ENCODE assay signal across 16 cellular contexts in genomic region chr1:228850141-228851100, GRCh38.
A peak's percentile ranks its signal among the peaks of the same experiment; 100 is the strongest.
DNase-seq lines count a peak whose midpoint lies in the region; ATAC-seq and TF ChIP-seq lines count a peak whose summit lies in the region.
"Had no signal": no experiment of that assay in that cellular context is flagged by ENCODE, and none has a peak within 500 bp of the region (broad histone marks: within the 10 kb centered on the region; RNA-seq: fewer than 3 reads in every experiment).

No MANE protein-coding gene starts in this region.

- H3K27ac Mint-ChIP-seq in Calu3 (ENCODE audit: unreplicated experiment), result peak overlapping the region; percentile 33
- H3K27ac Mint-ChIP-seq in dendritic cell treated with granulocyte-macrophage colony-stimulating factor and Interleukin-4, amounts not matched to agents 40 ng/mL and 50 ng/mL, for 4 days, result peak overlapping the region; percentile 82
- no peak overlapping the region for H3K27ac Mint-ChIP-seq in activated T-cell treated with anti-CD3 and anti-CD28 coated beads, Interleukin-2, amount 50 U/mL, for 24 hours
- H3K27ac Mint-ChIP-seq: activated T-helper 1 cell treated with anti-CD3 and anti-CD28 coated beads, Interleukin-12 subunit alpha, Interleukin-12 subunit beta, Interleukin-2, Interleukin-4 antibody, amounts not matched to agents 30 ng/mL and 10 ng/mL and 1 ng/mL, durations not matched to agents 14 hours and 24 hours and 36 hours; T-helper 1 cell treated with Interleukin-12 subunit alpha and Interleukin-12 subunit beta and Interleukin-4 antibody, amounts not matched to agents 30 μg/mL and 1 μg/mL, for 36 hours had no signal

- DNase-seq in Calu3 (no peak), NOMO-1 treated with dmso at 0.1 percent for 144 hours (lab: John Stamatoyannopoulos, UW; ENCODE audit: unreplicated experiment) (peak; percentile 22), pons (ENCODE audit: low spot score) (peak; percentile 35), EL (no peak)
- DNase-seq in NK-92 treated with Interleukin-12 subunit alpha and Interleukin-12 subunit beta, amount 100 ng/mL, for 24 hours (lab: John Stamatoyannopoulos, UW), result no peak
- no peak for DNase-seq in activated T-cell treated with anti-CD3 and anti-CD28 coated beads, Interleukin-2, amount 50 U/mL, for 24 hours
- DNase-seq: activated CD4-positive, alpha-beta T cell treated with anti-CD3 and anti-CD28 coated beads for 4 hours; amniotic stem cell; lower lobe of right lung; NCI-H1417 treated with DMSO at 0.1 percent for 48 hours; NCI-H226 had no signal

- ATAC-seq in GM19397 (IDR thresholded peaks at IDR 0.05; ENCODE audit: unreplicated experiment), result no peak
- ATAC-seq: K562, lower lobe of right lung had no signal

- H3K36me3 Mint-ChIP-seq in Calu3 (ENCODE audit: insufficient read depth, unreplicated experiment), result no peaks in the 10 kb centered on the region
- no peaks in the 10 kb centered on the region for H3K36me3 Mint-ChIP-seq in dendritic cell treated with granulocyte-macrophage colony-stimulating factor and Interleukin-4, amounts not matched to agents 40 ng/mL and 50 ng/mL, for 4 days (ENCODE audit: low read depth)
- no peaks in the 10 kb centered on the region for H3K36me3 Mint-ChIP-seq in activated T-cell treated with anti-CD3 and anti-CD28 coated beads, Interleukin-2, amount 50 U/mL, for 24 hours (ENCODE audit: low read depth)

- BruUV-seq in Calu3 (replicated peaks; lab: Mats Ljungman, UMichigan), result no TSS peak

- H3K4me1 Mint-ChIP-seq in Calu3 (ENCODE audit: low read depth, unreplicated experiment), result peaks cover 39% of the 10 kb centered on the region
- peaks cover 57% of the 10 kb centered on the region for H3K4me1 Mint-ChIP-seq in dendritic cell treated with granulocyte-macrophage colony-stimulating factor and Interleukin-4, amounts not matched to agents 40 ng/mL and 50 ng/mL, for 4 days (ENCODE audit: low read depth)
- H3K4me1 Mint-ChIP-seq in activated T-cell treated with anti-CD3 and anti-CD28 coated beads, Interleukin-2, amount 50 U/mL, for 24 hours (ENCODE audit: low read depth), result no peaks in the 10 kb centered on the region

- H3K9me3 Mint-ChIP-seq in Calu3 (ENCODE audit: low read depth, unreplicated experiment), result no peaks in the 10 kb centered on the region
- H3K9me3 Mint-ChIP-seq in dendritic cell treated with granulocyte-macrophage colony-stimulating factor and Interleukin-4, amounts not matched to agents 40 ng/mL and 50 ng/mL, for 4 days, result no peaks in the 10 kb centered on the region
- H3K9me3 Mint-ChIP-seq in activated T-cell treated with anti-CD3 and anti-CD28 coated beads, Interleukin-2, amount 50 U/mL, for 24 hours, result no peaks in the 10 kb centered on the region
- H3K9me3 Mint-ChIP-seq: activated T-helper 1 cell treated with anti-CD3 and anti-CD28 coated beads, Interleukin-12 subunit alpha, Interleukin-12 subunit beta, Interleukin-2, Interleukin-4 antibody, amounts not matched to agents 30 ng/mL and 10 ng/mL and 1 ng/mL, durations not matched to agents 14 hours and 24 hours and 36 hours; T-helper 1 cell treated with Interleukin-12 subunit alpha and Interleukin-12 subunit beta and Interleukin-4 antibody, amounts not matched to agents 30 μg/mL and 1 μg/mL, for 36 hours had no signal

- no peaks in the 10 kb centered on the region for H3K27me3 Mint-ChIP-seq in Calu3 (ENCODE audit: unreplicated experiment)
- no peaks in the 10 kb centered on the region for H3K27me3 Mint-ChIP-seq in dendritic cell treated with granulocyte-macrophage colony-stimulating factor and Interleukin-4, amounts not matched to agents 40 ng/mL and 50 ng/mL, for 4 days
- no peaks in the 10 kb centered on the region for H3K27me3 Mint-ChIP-seq in activated T-cell treated with anti-CD3 and anti-CD28 coated beads, Interleukin-2, amount 50 U/mL, for 24 hours

- CTCF ChIA-PET in Calu3 (lab: Charles Lee), result interaction anchor here (0.6 to 3.5 kb wide), 3 partner anchors 11 to 260 kb away, joined by 3 to 14 read pairs (median 3); no protein-coding TSS in a partner anchor

- no peak for TF ChIP-seq CTCF in Calu3 (IDR thresholded peaks at IDR 0.05; ENCODE audit: unreplicated experiment)

- H3K4me3 Mint-ChIP-seq in Calu3 (ENCODE audit: low read depth, unreplicated experiment), result peak overlapping the region; percentile 37
- H3K4me3 Mint-ChIP-seq in dendritic cell treated with granulocyte-macrophage colony-stimulating factor and Interleukin-4, amounts not matched to agents 40 ng/mL and 50 ng/mL, for 4 days, result peak overlapping the region; percentile 40
- H3K4me3 Mint-ChIP-seq in activated T-cell treated with anti-CD3 and anti-CD28 coated beads, Interleukin-2, amount 50 U/mL, for 24 hours, result no peak overlapping the region
- H3K4me3 Mint-ChIP-seq: activated T-helper 1 cell treated with anti-CD3 and anti-CD28 coated beads, Interleukin-12 subunit alpha, Interleukin-12 subunit beta, Interleukin-2, Interleukin-4 antibody, amounts not matched to agents 30 ng/mL and 10 ng/mL and 1 ng/mL, durations not matched to agents 14 hours and 24 hours and 36 hours; T-helper 1 cell treated with Interleukin-12 subunit alpha and Interleukin-12 subunit beta and Interleukin-4 antibody, amounts not matched to agents 30 μg/mL and 1 μg/mL, for 36 hours had no signal

- intact Hi-C loops in Calu3 (cut with micrococcal nuclease; ENCODE audit: unreplicated experiment), result loop anchor here (5.0 kb wide), 1 partner anchor 87 kb away; no protein-coding TSS in a partner anchor
- intact Hi-C loops in dendritic cell treated with granulocyte-macrophage colony-stimulating factor and Interleukin-4, amounts not matched to agents 40 ng/mL and 50 ng/mL, for 4 days (cut with micrococcal nuclease), result loop anchor here (10.0 kb wide), 1 partner anchor 56 kb away; no protein-coding TSS in a partner anchor

Comparison
In these comparisons a context has a peak if more than half of its experiments do, and no peak if none do; other contexts are left out.
1. DNase-seq: peak in NOMO-1 treated with dmso at 0.1 percent for 144 hours (single experiment) and pons (single experiment); none in Calu3 (single experiment), EL (single experiment), NK-92 treated with Interleukin-12 subunit alpha and Interleukin-12 subunit beta, amount 100 ng/mL, for 24 hours (single experiment) and activated T-cell treated with anti-CD3 and anti-CD28 coated beads, Interleukin-2, amount 50 U/mL, for 24 hours (single experiment).